ENCODE assay signal across 1 cellular context in the genomic region with DNA sequence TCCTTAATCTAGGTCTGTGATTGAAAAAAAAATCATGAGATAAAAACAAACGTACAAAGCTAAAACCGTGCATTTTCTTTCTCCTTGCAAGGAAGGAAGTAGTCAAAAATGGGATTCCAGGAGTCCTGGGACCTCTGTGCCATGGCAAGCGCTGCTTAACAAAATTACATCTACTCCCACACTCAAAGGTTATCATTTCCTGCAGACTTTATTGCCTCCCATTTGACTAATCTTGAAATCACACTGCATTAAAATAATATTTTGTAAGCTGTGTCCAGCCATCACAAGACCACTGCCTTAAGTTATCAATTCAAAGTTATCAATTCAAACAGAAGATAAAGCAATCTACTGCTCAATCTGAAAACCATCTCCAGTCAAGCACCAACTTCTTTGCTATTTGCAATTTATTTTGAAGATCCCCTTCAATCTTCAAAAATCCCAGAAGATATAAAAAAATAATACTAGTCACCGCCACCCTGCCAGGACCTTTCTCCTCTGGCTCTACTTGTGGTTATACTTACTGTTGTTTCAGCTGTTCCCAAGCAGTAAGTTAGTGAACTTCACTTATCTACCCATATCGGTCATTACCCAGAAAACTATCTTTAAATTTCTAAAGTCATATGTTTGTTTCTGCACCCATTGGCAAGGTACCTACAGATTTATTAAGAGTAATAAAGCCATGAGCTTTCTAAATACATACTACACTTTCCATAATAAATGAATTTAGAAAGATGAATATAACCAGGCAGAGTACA.
TF ChIP-seq lines count a peak whose summit lies in the region.

No MANE protein-coding gene starts in this region.

TF ChIP-seq in endothelial cell of umbilical vein, 7 proteins besides CTCF, POLR2A, EP300 and RAD21:
- no peak for TF ChIP-seq EZH2 (IDR thresholded peaks at IDR 0.05; ENCODE audit: borderline replicate concordance, low read depth, low read length, severe bottlenecking)
- no peak for TF ChIP-seq GATA2 (IDR thresholded peaks at IDR 0.05; ENCODE audit: insufficient read depth, insufficient read length, low read depth, low read length)
- no peak for TF ChIP-seq JUN (IDR thresholded peaks at IDR 0.05; ENCODE audit: borderline replicate concordance, insufficient read depth, insufficient read length, low read depth)
- no peak for TF ChIP-seq MYC (IDR thresholded peaks at IDR 0.05; ENCODE audit: low read depth, low read length)
- TF ChIP-seq, protein P1, sequence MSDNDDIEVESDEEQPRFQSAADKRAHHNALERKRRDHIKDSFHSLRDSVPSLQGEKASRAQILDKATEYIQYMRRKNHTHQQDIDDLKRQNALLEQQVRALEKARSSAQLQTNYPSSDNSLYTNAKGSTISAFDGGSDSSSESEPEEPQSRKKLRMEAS (IDR thresholded peaks at IDR 0.05; ENCODE audit: insufficient read depth, insufficient read length) = no peak
- TF ChIP-seq FOS (IDR thresholded peaks at IDR 0.05; ENCODE audit: borderline replicate concordance, insufficient read depth, low read length) = no peak
- TF ChIP-seq POLR2AphosphoS5 (IDR thresholded peaks at IDR 0.05; ENCODE audit: insufficient read depth, low read depth, low read length) = no peak
